ENCODE assay signal across 13 cellular contexts in genomic region chr10:78754269-78755074, GRCh38.
DNase-seq lines count a peak whose midpoint lies in the region; ATAC-seq, FAIRE-seq and TF ChIP-seq lines count a peak whose summit lies in the region.
"Had no signal": no experiment of that assay in that cellular context is flagged by ENCODE, and none has a peak within 500 bp of the region (broad histone marks: within the 10 kb centered on the region; RNA-seq: fewer than 3 reads in every experiment).

No MANE protein-coding gene starts in this region.

- H3K27me3 ChIP-seq in HepG2 (ENCODE audit: control insufficient read depth in 1 of 2, insufficient read depth in 2 of 2, low read length in 2 of 2) = peaks cover 0 to 6% of the 10 kb centered on the region in 2 experiments; a peak in 1 of 5 replicates
- no peaks in the 10 kb centered on the region for H3K27me3 ChIP-seq in right lobe of liver

- intact Hi-C loops in HepG2 (cut with micrococcal nuclease; ENCODE audit: unreplicated experiment) = no loop called here
- intact Hi-C loops in right lobe of liver (cut with DNase I) = no loop called here
- intact Hi-C loops in Right ventricle myocardium superior (cut with DNase I) = no loop called here

- no peak for TF ChIP-seq POLR2A in HepG2 (IDR thresholded peaks at IDR 0.05; ENCODE audit: insufficient read depth in 1 of 2, low read depth in 2 of 2, low read length in 2 of 2)
- TF ChIP-seq POLR2A in right lobe of liver (IDR thresholded peaks at IDR 0.05) = no peak

- WGBS in HepG2 (ENCODE audit: low lambda C conversion rate) = 35% methylated on average over 12 of the region's 12 CpGs
- 31% methylated on average over 11 of the region's 12 CpGs for WGBS in right lobe of liver (ENCODE audit: insufficient coverage, low coverage, low lambda C conversion rate, missing lambda C conversion rate)

- H3K9me3 ChIP-seq in HepG2 (ENCODE audit: low read length) (no peaks in the 10 kb centered on the region), right lobe of liver (no peaks in the 10 kb centered on the region)
- H3K9me3 ChIP-seq: thoracic aorta had no signal

- H3K27ac ChIP-seq in HepG2 (ENCODE audit: extremely low read length, insufficient read depth, low read length) = no peak overlapping the region
- H3K27ac ChIP-seq in right lobe of liver = no peak overlapping the region
- H3K27ac ChIP-seq: thoracic aorta had no signal

- FAIRE-seq in HepG2 (lab: Jason Lieb, UNC) = no peak
- FAIRE-seq in urothelium cell line (lab: Jason Lieb, UNC) = peak; percentile 50

- TF ChIP-seq CTCF in HepG2 (CRISPR knock-in tag; IDR thresholded peaks at IDR 0.05) (peak; percentile 10; the same call in 1 of the 2 replicates), right lobe of liver (IDR thresholded peaks at IDR 0.05) (no peak)

- ATAC-seq in HepG2 (peak; percentile 37; the same call in 2 of the 3 replicates), right lobe of liver (no peak), Right ventricle myocardium superior (ENCODE audit: poor library complexity) (no peak)

- TF ChIP-seq EP300 in HepG2 (IDR thresholded peaks at IDR 0.05; ENCODE audit: low read depth in 2 of 2, low read length in 2 of 2) (no peak), HepG2 (CRISPR knock-in tag; IDR thresholded peaks at IDR 0.05; ENCODE audit: borderline replicate concordance) (no peak)

- H3K4me3 ChIP-seq in HepG2 (replicated peaks in 1 of 3; ENCODE audit: insufficient read depth in 1 of 3, low read depth in 2 of 3, low read length in 3 of 3) (no peak overlapping the region), right lobe of liver (no peak overlapping the region)
- H3K4me3 ChIP-seq: thoracic aorta had no signal

- no peak overlapping the region for H3K9ac ChIP-seq in HepG2 (ENCODE audit: insufficient read depth, low read depth, low read length)

- H3K4me1 ChIP-seq in HepG2 (ENCODE audit: insufficient read depth, low read length) = peaks cover 34% of the 10 kb centered on the region
- H3K4me1 ChIP-seq in right lobe of liver = peaks cover 0 to 20% (median 7%) of the 10 kb centered on the region in 4 donors

- no peaks in the 10 kb centered on the region for H3K79me2 ChIP-seq in HepG2 (ENCODE audit: insufficient read depth, low read length)

- POLR2A ChIA-PET in HepG2 (lab: Yijun Ruan, JAX) = interaction anchor here (1.6 kb wide), 2 partner anchors 9 to 21 kb away, joined by 3 to 4 read pairs; no protein-coding TSS in a partner anchor

- no peaks in the 10 kb centered on the region for H3K36me3 ChIP-seq in HepG2 (replicated peaks in 1 of 2; ENCODE audit: control insufficient read depth in 1 of 2, insufficient read depth in 2 of 2, low read length in 2 of 2)
- H3K36me3 ChIP-seq in right lobe of liver = no peaks in the 10 kb centered on the region
- H3K36me3 ChIP-seq: thoracic aorta had no signal

- in situ Hi-C loops in HepG2 (cut with HindIII; ENCODE audit: extremely low pct_ligation_motif_present, low pct_unique_long_range_greater_than_20kb) = no loop called here

- no peaks in the 10 kb centered on the region for H4K20me1 ChIP-seq in HepG2 (ENCODE audit: insufficient read depth, low read length)

- TF ChIP-seq RAD21 in HepG2 (CRISPR knock-in tag; IDR thresholded peaks at IDR 0.05) = no peak

- no peak overlapping the region for H2AFZ ChIP-seq in HepG2 (ENCODE audit: low read length)

- CTCF ChIA-PET in HepG2 (lab: Yijun Ruan, JAX; ENCODE audit: low intra/inter-chr PET ratio, low total read pairs) = no interaction called here

- H3K4me2 ChIP-seq in HepG2 (ENCODE audit: low read depth, low read length) = no peak overlapping the region

- peak; percentile 52 for DNase-seq in HepG2 (ENCODE audit: low spot score)
- DNase-seq in right lobe of liver = no peak
- DNase-seq in amniotic epithelial cell (ENCODE audit: low read depth) = peak; percentile 76
- peak; percentile 44 for DNase-seq in iPS-NIHi11 (ENCODE audit: low spot score)
- DNase-seq in urothelium cell line (ENCODE audit: low spot score) = no peak
- no peak for DNase-seq in Right ventricle myocardium superior
- no peak for DNase-seq in NCI-H1436 (lab: John Stamatoyannopoulos, UW)
- DNase-seq in cerebellum (ENCODE audit: low spot score) = no peak
- DNase-seq: activated naive CD4-positive, alpha-beta T cell treated with anti-CD3 and anti-CD28 coated beads, Interleukin-2, amount 50 U/mL, for 16 hours; C1 segment of cervical spinal cord; effector CD4-positive, alpha-beta T cell; SHP77 treated with DMSO at 0.1 percent for 48 hours had no signal

- BruUV-seq in HepG2 (replicated peaks; lab: Mats Ljungman, UMichigan) = no TSS peak

TF ChIP-seq in HepG2, 621 proteins besides CTCF, POLR2A, EP300 and RAD21:
- no peak for TF ChIP-seq ZNF660 (CRISPR knock-in tag; IDR thresholded peaks at IDR 0.05; ENCODE audit: borderline replicate concordance, low read depth)
- peak; percentile 66; the same call in 1 of the 2 replicates for TF ChIP-seq CEBPB (IDR thresholded peaks at IDR 0.05; ENCODE audit: borderline replicate concordance, low read depth, low read length)
- TF ChIP-seq CEBPG (CRISPR knock-in tag; IDR thresholded peaks at IDR 0.05) = peak; percentile 62; the same call in 1 of the 2 replicates

Comparison
In these comparisons a context has a peak if more than half of its experiments do, and no peak if none do; other contexts are left out.
1. DNase-seq: peak in HepG2 (single experiment), amniotic epithelial cell (single experiment) and iPS-NIHi11 (single experiment); none in right lobe of liver (0 of 3), urothelium cell line (single experiment), Right ventricle myocardium superior (single experiment), NCI-H1436 (single experiment) and cerebellum (single experiment).